1 cellular context compared by ENCODE assay signal in the genomic region with DNA sequence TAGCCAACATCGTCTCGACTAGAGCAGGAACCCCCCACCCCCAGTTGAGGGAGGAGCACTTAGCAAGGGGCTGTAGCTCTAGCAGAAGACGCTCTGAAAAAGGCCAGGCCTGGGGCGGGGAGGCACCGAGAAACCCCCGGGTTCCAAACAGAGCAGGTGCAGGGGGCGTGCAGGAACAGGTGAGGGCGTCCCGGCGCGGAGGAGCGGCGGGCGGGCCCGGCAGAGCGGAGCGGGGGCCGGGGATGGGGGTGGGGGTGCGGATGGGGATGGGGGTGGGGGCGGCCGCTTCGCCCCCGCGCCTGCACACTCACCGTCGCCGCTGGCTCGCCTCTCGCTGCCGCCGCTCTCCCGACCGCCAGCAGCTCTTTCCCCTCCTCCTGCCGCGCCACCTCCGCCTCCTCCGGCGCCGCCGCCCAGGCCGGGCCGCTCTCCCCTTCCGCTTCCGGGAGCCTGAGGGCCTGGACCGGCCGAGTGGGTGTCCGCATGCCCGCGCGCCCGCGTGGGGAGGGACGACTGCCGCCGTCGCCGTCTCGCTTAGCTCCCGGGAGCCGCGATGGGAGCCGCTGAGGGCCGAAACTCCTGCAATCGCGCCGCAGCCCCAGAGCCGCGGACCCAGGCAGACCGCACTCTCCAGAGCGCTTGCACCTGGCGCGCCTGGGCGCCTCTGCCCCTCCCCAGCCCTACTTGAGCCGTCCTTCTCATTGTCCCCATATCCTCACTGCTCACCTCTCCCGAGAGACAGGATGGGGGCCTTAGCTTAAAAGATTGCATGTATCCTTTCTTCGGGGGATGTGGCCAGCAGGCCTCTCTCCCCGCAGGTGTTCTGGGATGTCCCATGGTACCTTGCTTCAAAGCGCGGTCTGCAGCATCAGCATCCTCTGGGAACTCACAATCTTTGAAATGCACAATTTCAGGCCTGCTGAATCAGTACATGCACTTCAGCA.
A peak's percentile ranks its signal among the peaks of the same experiment; 100 is the strongest.
TF ChIP-seq lines count a peak whose summit lies in the region.

A gene with protein sequence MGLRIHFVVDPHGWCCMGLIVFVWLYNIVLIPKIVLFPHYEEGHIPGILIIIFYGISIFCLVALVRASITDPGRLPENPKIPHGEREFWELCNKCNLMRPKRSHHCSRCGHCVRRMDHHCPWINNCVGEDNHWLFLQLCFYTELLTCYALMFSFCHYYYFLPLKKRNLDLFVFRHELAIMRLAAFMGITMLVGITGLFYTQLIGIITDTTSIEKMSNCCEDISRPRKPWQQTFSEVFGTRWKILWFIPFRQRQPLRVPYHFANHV (minus strand): TSS at position 515 of the 944 bp plus-strand sequence. CDS start 19,092 bp downstream, outside the sequence.

TF ChIP-seq in K562, 482 proteins besides CTCF, POLR2A, EP300 and RAD21 (continued from another document and continues in another):
- TF ChIP-seq, protein P1, sequence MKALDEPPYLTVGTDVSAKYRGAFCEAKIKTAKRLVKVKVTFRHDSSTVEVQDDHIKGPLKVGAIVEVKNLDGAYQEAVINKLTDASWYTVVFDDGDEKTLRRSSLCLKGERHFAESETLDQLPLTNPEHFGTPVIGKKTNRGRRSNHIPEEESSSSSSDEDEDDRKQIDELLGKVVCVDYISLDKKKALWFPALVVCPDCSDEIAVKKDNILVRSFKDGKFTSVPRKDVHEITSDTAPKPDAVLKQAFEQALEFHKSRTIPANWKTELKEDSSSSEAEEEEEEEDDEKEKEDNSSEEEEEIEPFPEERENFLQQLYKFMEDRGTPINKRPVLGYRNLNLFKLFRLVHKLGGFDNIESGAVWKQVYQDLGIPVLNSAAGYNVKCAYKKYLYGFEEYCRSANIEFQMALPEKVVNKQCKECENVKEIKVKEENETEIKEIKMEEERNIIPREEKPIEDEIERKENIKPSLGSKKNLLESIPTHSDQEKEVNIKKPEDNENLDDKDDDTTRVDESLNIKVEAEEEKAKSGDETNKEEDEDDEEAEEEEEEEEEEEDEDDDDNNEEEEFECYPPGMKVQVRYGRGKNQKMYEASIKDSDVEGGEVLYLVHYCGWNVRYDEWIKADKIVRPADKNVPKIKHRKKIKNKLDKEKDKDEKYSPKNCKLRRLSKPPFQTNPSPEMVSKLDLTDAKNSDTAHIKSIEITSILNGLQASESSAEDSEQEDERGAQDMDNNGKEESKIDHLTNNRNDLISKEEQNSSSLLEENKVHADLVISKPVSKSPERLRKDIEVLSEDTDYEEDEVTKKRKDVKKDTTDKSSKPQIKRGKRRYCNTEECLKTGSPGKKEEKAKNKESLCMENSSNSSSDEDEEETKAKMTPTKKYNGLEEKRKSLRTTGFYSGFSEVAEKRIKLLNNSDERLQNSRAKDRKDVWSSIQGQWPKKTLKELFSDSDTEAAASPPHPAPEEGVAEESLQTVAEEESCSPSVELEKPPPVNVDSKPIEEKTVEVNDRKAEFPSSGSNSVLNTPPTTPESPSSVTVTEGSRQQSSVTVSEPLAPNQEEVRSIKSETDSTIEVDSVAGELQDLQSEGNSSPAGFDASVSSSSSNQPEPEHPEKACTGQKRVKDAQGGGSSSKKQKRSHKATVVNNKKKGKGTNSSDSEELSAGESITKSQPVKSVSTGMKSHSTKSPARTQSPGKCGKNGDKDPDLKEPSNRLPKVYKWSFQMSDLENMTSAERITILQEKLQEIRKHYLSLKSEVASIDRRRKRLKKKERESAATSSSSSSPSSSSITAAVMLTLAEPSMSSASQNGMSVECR (CRISPR knock-in tag; IDR thresholded peaks at IDR 0.05) = no peak
- TF ChIP-seq PRPF4 (IDR thresholded peaks at IDR 0.05; ENCODE audit: insufficient read depth, low read depth, low read length, poor library complexity, severe bottlenecking) (no peak), MTA3 (IDR thresholded peaks at IDR 0.05; ENCODE audit: borderline replicate concordance) (0 out of 2 replicates have a peak, but pooled peaks have one; percentile 26), POLR2G (IDR thresholded peaks at IDR 0.05; ENCODE audit: low read depth, low read length) (peak; percentile 82), L3MBTL2 (IDR thresholded peaks at IDR 0.05) (peak; percentile 78), TAF15 (IDR thresholded peaks at IDR 0.05; ENCODE audit: low read depth, low read length) (no peak), NONO (IDR thresholded peaks at IDR 0.05; ENCODE audit: low read depth in 2 of 2, low read length in 1 of 2) (peak in 1 of 2 experiments; percentile 30; a peak in 1 of 4 replicates), ERF (CRISPR knock-in tag; IDR thresholded peaks at IDR 0.05) (0 out of 2 replicates have a peak, but pooled peaks have one; percentile 50), ADNP (tag; IDR thresholded peaks at IDR 0.05) (no peak), BRF1 (IDR thresholded peaks at IDR 0.05; ENCODE audit: borderline replicate concordance, extremely low read depth, insufficient read length) (no peak), PCBP1 (IDR thresholded peaks at IDR 0.05; ENCODE audit: low read depth, low read length, poor library complexity, severe bottlenecking) (peak; percentile 36), PHF20 (IDR thresholded peaks at IDR 0.05; ENCODE audit: partially characterized antibody) (peak; percentile 60), RBBP5 (IDR thresholded peaks at IDR 0.05; ENCODE audit: borderline replicate concordance, insufficient read depth, low read length, poor library complexity, severe bottlenecking) (peak; percentile 27)
- TF ChIP-seq, protein P2, sequence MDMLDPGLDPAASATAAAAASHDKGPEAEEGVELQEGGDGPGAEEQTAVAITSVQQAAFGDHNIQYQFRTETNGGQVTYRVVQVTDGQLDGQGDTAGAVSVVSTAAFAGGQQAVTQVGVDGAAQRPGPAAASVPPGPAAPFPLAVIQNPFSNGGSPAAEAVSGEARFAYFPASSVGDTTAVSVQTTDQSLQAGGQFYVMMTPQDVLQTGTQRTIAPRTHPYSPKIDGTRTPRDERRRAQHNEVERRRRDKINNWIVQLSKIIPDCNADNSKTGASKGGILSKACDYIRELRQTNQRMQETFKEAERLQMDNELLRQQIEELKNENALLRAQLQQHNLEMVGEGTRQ (CRISPR knock-in tag; IDR thresholded peaks at IDR 0.05) = no peak
- TF ChIP-seq, protein P3, sequence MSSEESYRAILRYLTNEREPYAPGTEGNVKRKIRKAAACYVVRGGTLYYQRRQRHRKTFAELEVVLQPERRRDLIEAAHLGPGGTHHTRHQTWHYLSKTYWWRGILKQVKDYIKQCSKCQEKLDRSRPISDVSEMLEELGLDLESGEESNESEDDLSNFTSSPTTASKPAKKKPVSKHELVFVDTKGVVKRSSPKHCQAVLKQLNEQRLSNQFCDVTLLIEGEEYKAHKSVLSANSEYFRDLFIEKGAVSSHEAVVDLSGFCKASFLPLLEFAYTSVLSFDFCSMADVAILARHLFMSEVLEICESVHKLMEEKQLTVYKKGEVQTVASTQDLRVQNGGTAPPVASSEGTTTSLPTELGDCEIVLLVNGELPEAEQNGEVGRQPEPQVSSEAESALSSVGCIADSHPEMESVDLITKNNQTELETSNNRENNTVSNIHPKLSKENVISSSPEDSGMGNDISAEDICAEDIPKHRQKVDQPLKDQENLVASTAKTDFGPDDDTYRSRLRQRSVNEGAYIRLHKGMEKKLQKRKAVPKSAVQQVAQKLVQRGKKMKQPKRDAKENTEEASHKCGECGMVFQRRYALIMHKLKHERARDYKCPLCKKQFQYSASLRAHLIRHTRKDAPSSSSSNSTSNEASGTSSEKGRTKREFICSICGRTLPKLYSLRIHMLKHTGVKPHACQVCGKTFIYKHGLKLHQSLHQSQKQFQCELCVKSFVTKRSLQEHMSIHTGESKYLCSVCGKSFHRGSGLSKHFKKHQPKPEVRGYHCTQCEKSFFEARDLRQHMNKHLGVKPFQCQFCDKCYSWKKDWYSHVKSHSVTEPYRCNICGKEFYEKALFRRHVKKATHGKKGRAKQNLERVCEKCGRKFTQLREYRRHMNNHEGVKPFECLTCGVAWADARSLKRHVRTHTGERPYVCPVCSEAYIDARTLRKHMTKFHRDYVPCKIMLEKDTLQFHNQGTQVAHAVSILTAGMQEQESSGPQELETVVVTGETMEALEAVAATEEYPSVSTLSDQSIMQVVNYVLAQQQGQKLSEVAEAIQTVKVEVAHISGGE (CRISPR knock-in tag; IDR thresholded peaks at IDR 0.05) = peak; percentile 52 to 73 (median 58); a peak in 4 of 6 replicates
- TF ChIP-seq, protein P4, sequence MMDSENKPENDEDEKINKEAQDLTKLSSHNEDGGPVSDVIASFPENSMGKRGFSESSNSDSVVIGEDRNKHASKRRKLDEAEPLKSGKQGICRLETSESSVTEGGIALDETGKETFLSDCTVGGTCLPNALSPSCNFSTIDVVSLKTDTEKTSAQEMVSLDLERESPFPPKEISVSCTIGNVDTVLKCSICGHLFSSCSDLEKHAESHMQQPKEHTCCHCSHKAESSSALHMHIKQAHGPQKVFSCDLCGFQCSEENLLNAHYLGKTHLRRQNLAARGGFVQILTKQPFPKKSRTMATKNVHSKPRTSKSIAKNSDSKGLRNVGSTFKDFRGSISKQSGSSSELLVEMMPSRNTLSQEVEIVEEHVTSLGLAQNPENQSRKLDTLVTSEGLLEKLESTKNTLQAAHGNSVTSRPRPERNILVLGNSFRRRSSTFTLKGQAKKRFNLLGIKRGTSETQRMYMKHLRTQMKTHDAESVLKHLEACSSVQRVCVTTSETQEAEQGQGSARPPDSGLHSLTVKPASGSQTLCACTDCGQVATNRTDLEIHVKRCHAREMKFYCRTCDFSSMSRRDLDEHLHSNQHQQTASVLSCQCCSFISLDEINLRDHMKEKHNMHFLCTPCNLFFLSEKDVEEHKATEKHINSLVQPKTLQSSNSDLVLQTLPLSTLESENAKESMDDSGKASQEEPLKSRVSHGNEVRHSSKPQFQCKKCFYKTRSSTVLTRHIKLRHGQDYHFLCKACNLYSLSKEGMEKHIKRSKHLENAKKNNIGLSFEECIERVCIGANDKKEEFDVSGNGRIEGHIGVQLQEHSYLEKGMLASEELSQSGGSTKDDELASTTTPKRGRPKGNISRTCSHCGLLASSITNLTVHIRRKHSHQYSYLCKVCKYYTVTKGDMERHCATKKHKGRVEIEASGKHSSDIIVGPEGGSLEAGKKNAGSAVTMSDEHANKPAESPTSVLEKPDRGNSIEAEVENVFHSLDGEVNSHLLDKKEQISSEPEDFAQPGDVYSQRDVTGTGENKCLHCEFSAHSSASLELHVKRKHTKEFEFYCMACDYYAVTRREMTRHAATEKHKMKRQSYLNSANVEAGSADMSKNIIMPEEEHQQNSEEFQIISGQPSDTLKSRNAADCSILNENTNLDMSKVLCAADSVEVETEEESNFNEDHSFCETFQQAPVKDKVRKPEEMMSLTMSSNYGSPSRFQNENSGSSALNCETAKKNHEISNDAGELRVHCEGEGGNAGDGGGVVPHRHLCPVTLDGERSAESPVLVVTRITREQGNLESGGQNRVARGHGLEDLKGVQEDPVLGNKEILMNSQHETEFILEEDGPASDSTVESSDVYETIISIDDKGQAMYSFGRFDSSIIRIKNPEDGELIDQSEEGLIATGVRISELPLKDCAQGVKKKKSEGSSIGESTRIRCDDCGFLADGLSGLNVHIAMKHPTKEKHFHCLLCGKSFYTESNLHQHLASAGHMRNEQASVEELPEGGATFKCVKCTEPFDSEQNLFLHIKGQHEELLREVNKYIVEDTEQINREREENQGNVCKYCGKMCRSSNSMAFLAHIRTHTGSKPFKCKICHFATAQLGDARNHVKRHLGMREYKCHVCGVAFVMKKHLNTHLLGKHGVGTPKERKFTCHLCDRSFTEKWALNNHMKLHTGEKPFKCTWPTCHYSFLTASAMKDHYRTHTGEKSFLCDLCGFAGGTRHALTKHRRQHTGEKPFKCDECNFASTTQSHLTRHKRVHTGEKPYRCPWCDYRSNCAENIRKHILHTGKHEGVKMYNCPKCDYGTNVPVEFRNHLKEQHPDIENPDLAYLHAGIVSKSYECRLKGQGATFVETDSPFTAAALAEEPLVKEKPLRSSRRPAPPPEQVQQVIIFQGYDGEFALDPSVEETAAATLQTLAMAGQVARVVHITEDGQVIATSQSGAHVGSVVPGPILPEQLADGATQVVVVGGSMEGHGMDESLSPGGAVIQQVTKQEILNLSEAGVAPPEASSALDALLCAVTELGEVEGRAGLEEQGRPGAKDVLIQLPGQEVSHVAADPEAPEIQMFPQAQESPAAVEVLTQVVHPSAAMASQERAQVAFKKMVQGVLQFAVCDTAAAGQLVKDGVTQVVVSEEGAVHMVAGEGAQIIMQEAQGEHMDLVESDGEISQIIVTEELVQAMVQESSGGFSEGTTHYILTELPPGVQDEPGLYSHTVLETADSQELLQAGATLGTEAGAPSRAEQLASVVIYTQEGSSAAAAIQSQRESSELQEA (IDR thresholded peaks at IDR 0.05; ENCODE audit: low read depth) = peak; percentile 60; the same call in 1 of the 2 replicates
